In genomic region chrX:76454456-76454927, GRCh38 we compare ENCODE assay signal across 8 cellular contexts. TPM values are rescaled to one million over a fixed set of nuclear protein-coding genes. Genes with fewer than 3 reads are reported as not detected.
A peak's percentile ranks its signal among the peaks of the same experiment; 100 is the strongest.
DNase-seq lines count a peak whose midpoint lies in the region; TF ChIP-seq lines count a peak whose summit lies in the region.

No MANE protein-coding gene starts in this region.

- H3K4me1 ChIP-seq in HAP-1 (peaks cover 2% of the 10 kb centered on the region; the same call in 1 of the 2 replicates), endodermal cell (ENCODE audit: control insufficient read depth, insufficient read depth, low read length) (no peaks in the 10 kb centered on the region)

- H3K36me3 ChIP-seq in HAP-1 (replicated peaks) (no peaks in the 10 kb centered on the region), endodermal cell (ENCODE audit: control insufficient read depth, insufficient read depth, low read length) (no peaks in the 10 kb centered on the region)

- TF ChIP-seq CTCF in endodermal cell (conservative IDR thresholded peaks at IDR 0.05) = peak; percentile 71
- TF ChIP-seq CTCF in neural crest cell (conservative IDR thresholded peaks at IDR 0.05) = peak; percentile 60

- H3K27me3 ChIP-seq in HAP-1 (ENCODE audit: low read depth) (no peaks in the 10 kb centered on the region), endodermal cell (ENCODE audit: control insufficient read depth, insufficient read depth, low read length, poor library complexity, severe bottlenecking) (no peaks in the 10 kb centered on the region)

- H3K4me3 ChIP-seq in HAP-1 = no peak overlapping the region
- no peak overlapping the region for H3K4me3 ChIP-seq in endodermal cell (ENCODE audit: low read length)

- H3K27me3 Mint-ChIP-seq in endodermal cell (ENCODE audit: insufficient read depth) = no peaks in the 10 kb centered on the region
- no peaks in the 10 kb centered on the region for H3K27me3 Mint-ChIP-seq in neural crest cell (ENCODE audit: low read depth)
- no peaks in the 10 kb centered on the region for H3K27me3 Mint-ChIP-seq in activated CD4-positive, alpha-beta memory T cell treated with anti-CD3 and anti-CD28 coated beads, Interleukin-2, amount 10 ng/mL, durations not matched to agents 7 days and 5 days

- POLR2A ChIA-PET in activated CD4-positive, alpha-beta memory T cell treated with anti-CD3 and anti-CD28 coated beads, Interleukin-2, amount 10 ng/mL, durations not matched to agents 7 days and 5 days (lab: Charles Lee) = interaction anchor here (1.2 kb wide), 1 partner anchor 308 kb away, joined by 4 read pairs; no protein-coding TSS in a partner anchor

- DNase-seq in NCI-H2196 (lab: John Stamatoyannopoulos, UW; ENCODE audit: unreplicated experiment) (peak; percentile 0), NCI-H2196 treated with DMSO at 0.1 percent for 48 hours (lab: John Stamatoyannopoulos, UW; ENCODE audit: unreplicated experiment) (no peak), HAP-1 (ENCODE audit: low spot score in 2 of 2) (peak; percentile 22 to 68), NCI-H82 (lab: John Stamatoyannopoulos, UW) (peak; percentile 54), endodermal cell (peak; percentile 70), neural crest cell (ENCODE audit: low read depth, low spot score) (no peak)
- no peak for DNase-seq in activated CD4-positive, alpha-beta memory T cell treated with anti-CD3 and anti-CD28 coated beads, Interleukin-2, amount 10 ng/mL, durations not matched to agents 7 days and 5 days
- DNase-seq in activated CD4-positive, alpha-beta T cell treated with anti-CD3 and anti-CD28 coated beads for 48 hours = no peak

- 0 to 7% methylated on average over 1 to 3 of the region's 3 CpGs for WGBS in endodermal cell (ENCODE audit: insufficient coverage in 1 of 2, insufficient read length in 1 of 2), 2 experiments

- H3K27ac Mint-ChIP-seq in endodermal cell = peak overlapping the region; percentile 68
- no peak overlapping the region for H3K27ac Mint-ChIP-seq in neural crest cell (ENCODE audit: unreplicated experiment)
- H3K27ac Mint-ChIP-seq in activated CD4-positive, alpha-beta memory T cell treated with anti-CD3 and anti-CD28 coated beads, Interleukin-2, amount 10 ng/mL, durations not matched to agents 7 days and 5 days = no peak overlapping the region

- CTCF ChIA-PET in activated CD4-positive, alpha-beta memory T cell treated with anti-CD3 and anti-CD28 coated beads, Interleukin-2, amount 10 ng/mL, durations not matched to agents 7 days and 5 days (lab: Charles Lee) = interaction anchor here (0.9 to 2.5 kb wide), 3 partner anchors 8 to 176 kb away, joined by 3 to 23 read pairs (median 6); no protein-coding TSS in a partner anchor

- in situ Hi-C loops in HAP-1 (cut with MboI; ENCODE audit: low sequenced_read_pairs) = no loop called here

- H3K36me3 Mint-ChIP-seq in endodermal cell (ENCODE audit: low read depth) (no peaks in the 10 kb centered on the region), neural crest cell (ENCODE audit: low read depth) (peaks cover 2% of the 10 kb centered on the region)
- no peaks in the 10 kb centered on the region for H3K36me3 Mint-ChIP-seq in activated CD4-positive, alpha-beta memory T cell treated with anti-CD3 and anti-CD28 coated beads, Interleukin-2, amount 10 ng/mL, durations not matched to agents 7 days and 5 days (ENCODE audit: low read depth)

- no peak overlapping the region for H3K4me3 Mint-ChIP-seq in endodermal cell
- H3K4me3 Mint-ChIP-seq in neural crest cell = no peak overlapping the region
- no peak overlapping the region for H3K4me3 Mint-ChIP-seq in activated CD4-positive, alpha-beta memory T cell treated with anti-CD3 and anti-CD28 coated beads, Interleukin-2, amount 10 ng/mL, durations not matched to agents 7 days and 5 days

- H3K27ac ChIP-seq in endodermal cell (ENCODE audit: low read depth, low read length) = no peak overlapping the region

- no peaks in the 10 kb centered on the region for H3K4me1 Mint-ChIP-seq in endodermal cell
- no peaks in the 10 kb centered on the region for H3K4me1 Mint-ChIP-seq in neural crest cell
- H3K4me1 Mint-ChIP-seq in activated CD4-positive, alpha-beta memory T cell treated with anti-CD3 and anti-CD28 coated beads, Interleukin-2, amount 10 ng/mL, durations not matched to agents 7 days and 5 days = peaks cover 2% of the 10 kb centered on the region

- no peak overlapping the region for H3K9ac ChIP-seq in endodermal cell (ENCODE audit: extremely low read depth, low read length, poor library complexity, severe bottlenecking)

- H3K9me3 ChIP-seq in HAP-1 = no peaks in the 10 kb centered on the region
- no peaks in the 10 kb centered on the region for H3K9me3 ChIP-seq in endodermal cell (ENCODE audit: control insufficient read depth, low read length)

- H3K9me3 Mint-ChIP-seq in endodermal cell = peaks cover 27% of the 10 kb centered on the region
- peaks cover 2% of the 10 kb centered on the region for H3K9me3 Mint-ChIP-seq in neural crest cell
- H3K9me3 Mint-ChIP-seq in activated CD4-positive, alpha-beta memory T cell treated with anti-CD3 and anti-CD28 coated beads, Interleukin-2, amount 10 ng/mL, durations not matched to agents 7 days and 5 days = no peaks in the 10 kb centered on the region

RNA-seq across cellular contexts. Expression of gene MAGEE1, which starts 27.0 kb away (rescaled TPM):
- total RNA-seq in endodermal cell = 1 to 10 TPM; 7.1 to 9.6 TPM
- polyA plus RNA-seq in endodermal cell (2013, experiment 1 of 2) = 8.7 TPM
- 7.6 TPM for polyA plus RNA-seq in endodermal cell (2013, experiment 2 of 2)
- total RNA-seq in neural crest cell = 8.1 and 8.5 TPM in 2 replicates
- total RNA-seq in activated CD4-positive, alpha-beta memory T cell treated with anti-CD3 and anti-CD28 coated beads, Interleukin-2, amount 10 ng/mL, durations not matched to agents 7 days and 5 days = 1 to 10 TPM; 2.8 to 3.1 TPM

Comparison
In these comparisons a context has a peak if more than half of its experiments do, and no peak if none do; other contexts are left out.
1. DNase-seq: peak in NCI-H2196 (single experiment), HAP-1 (2 of 2), NCI-H82 (single experiment) and endodermal cell (single experiment); none in NCI-H2196 treated with DMSO at 0.1 percent for 48 hours (single experiment), neural crest cell (single experiment), activated CD4-positive, alpha-beta memory T cell treated with anti-CD3 and anti-CD28 coated beads, Interleukin-2, amount 10 ng/mL, durations not matched to agents 7 days and 5 days (single experiment) and activated CD4-positive, alpha-beta T cell treated with anti-CD3 and anti-CD28 coated beads for 48 hours (single experiment).